In the genomic region with DNA sequence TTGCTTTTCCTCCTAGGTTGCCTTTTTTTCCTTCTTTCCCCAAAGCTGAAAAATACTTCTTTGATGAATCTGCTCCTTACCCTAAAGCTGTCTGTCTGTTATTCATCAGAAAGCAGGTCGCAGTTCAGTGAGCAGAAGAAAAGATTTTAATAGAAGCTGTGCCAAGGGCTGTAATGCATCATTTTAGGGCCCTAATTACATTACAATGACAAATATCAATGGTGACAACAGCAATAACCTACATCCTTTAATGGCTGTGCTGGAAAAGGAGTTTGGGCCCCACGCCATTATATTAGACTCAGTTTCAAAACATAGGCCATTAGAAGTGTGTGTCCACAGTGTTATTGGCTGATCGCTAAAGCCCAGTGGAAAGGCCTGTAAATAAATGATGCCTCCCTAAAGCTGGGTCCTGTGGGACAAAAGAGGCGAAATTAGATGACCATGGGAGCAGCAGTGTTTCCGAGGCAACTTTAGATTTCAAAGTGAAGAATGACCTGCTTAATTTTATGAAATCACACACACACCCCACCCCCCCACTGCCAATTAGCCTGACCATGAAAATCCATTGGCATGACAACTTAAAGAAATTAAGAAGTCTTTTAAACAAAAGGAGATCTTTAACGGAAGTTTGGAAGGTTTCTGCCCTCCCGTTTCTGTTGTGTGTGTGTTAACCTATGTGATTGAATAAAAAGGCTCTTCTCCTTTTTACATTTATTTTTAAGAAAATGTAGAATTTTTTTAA, we compare ENCODE assay signal across 9 cellular contexts. TPM values are rescaled to one million over a fixed set of nuclear protein-coding genes. Genes with fewer than 3 reads are reported as not detected.
A peak's percentile ranks its signal among the peaks of the same experiment; 100 is the strongest.
DNase-seq lines count a peak whose midpoint lies in the region; ATAC-seq and TF ChIP-seq lines count a peak whose summit lies in the region.
"Had no signal": no experiment of that assay in that cellular context is flagged by ENCODE, and none has a peak within 500 bp of the region (broad histone marks: within the 10 kb centered on the region; RNA-seq: fewer than 3 reads in every experiment).

No MANE protein-coding gene starts in this region.

- DNase-seq in GM04503 (ENCODE audit: low read depth) (peak; percentile 81), NCI-H2227 (lab: John Stamatoyannopoulos, UW; ENCODE audit: unreplicated experiment) (peak; percentile 72), epithelial cell of proximal tubule (ENCODE audit: low read depth) (peak; percentile 26), renal cortical epithelial cell (ENCODE audit: low read depth) (peak; percentile 77), MV-4-11 (lab: John Stamatoyannopoulos, UW) (no peak), HPDE6-E6E7 (ENCODE audit: extremely low spot score) (no peak)
- DNase-seq in stimulated activated CD4-positive, alpha-beta T cell treated with anti-CD3 and anti-CD28 coated beads, Interleukin-1b, Interleukin-23, amount 100 ng/mL, for 48 hours, result no peak
- DNase-seq: GOT3 had no signal

- no peak for TF ChIP-seq CTCF in epithelial cell of proximal tubule (conservative IDR thresholded peaks at IDR 0.05; ENCODE audit: low read depth, low read length)

- ATAC-seq in HG03135 (IDR thresholded peaks at IDR 0.05; ENCODE audit: unreplicated experiment), result no peak

- no peak overlapping the region for H3K4me3 ChIP-seq in epithelial cell of proximal tubule (ENCODE audit: low read depth, low read length)

RNA-seq across cellular contexts. Expression of a gene that starts 38.4 kb away (rescaled TPM):
- total RNA-seq in epithelial cell of proximal tubule (16.3 and 16.8 TPM in 2 replicates), renal cortical epithelial cell (8.1 and 9.6 TPM in 2 replicates)

Comparison
In these comparisons a context has a peak if more than half of its experiments do, and no peak if none do; other contexts are left out.
1. DNase-seq: peak in GM04503 (single experiment), NCI-H2227 (single experiment), epithelial cell of proximal tubule (single experiment) and renal cortical epithelial cell (single experiment); none in MV-4-11 (single experiment), HPDE6-E6E7 (single experiment) and stimulated activated CD4-positive, alpha-beta T cell treated with anti-CD3 and anti-CD28 coated beads, Interleukin-1b, Interleukin-23, amount 100 ng/mL, for 48 hours (single experiment).